Comparison of ENCODE assay signal across 16 cellular contexts in the genomic region with DNA sequence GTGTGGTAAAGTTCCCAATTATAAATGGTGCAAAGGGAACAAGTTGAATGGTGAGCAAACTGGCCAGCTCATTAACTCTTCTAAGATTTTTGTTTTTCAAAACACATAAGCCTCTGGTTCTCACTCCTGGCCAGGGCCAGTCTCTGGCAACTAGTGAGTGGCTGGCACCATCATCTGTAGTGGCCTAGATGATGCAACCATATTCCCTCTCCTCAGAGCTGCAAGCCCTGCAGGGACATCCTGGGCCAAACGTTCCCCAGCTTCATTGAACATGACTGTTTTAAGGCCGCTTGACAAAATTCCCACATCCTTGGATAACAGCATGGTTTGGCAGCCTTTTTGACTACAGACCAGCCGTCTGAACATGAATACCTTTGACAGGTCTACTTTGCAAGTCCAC. TPM values are rescaled to one million over a fixed set of nuclear protein-coding genes. Genes with fewer than 3 reads are reported as not detected.
DNase-seq lines count a peak whose midpoint lies in the region; ATAC-seq and TF ChIP-seq lines count a peak whose summit lies in the region.
"Had no signal": no experiment of that assay in that cellular context is flagged by ENCODE, and none has a peak within 500 bp of the region (broad histone marks: within the 10 kb centered on the region; RNA-seq: fewer than 3 reads in every experiment).

No MANE protein-coding gene starts in this region.

- H3K9ac ChIP-seq in skeletal muscle tissue (ENCODE audit: low read depth in 1 of 3, low read length in 3 of 3) (no peak overlapping the region), endodermal cell (ENCODE audit: extremely low read depth, low read length, poor library complexity, severe bottlenecking) (no peak overlapping the region)
- H3K9ac ChIP-seq: parathyroid adenoma had no signal

- DNase-seq in activated naive CD4-positive, alpha-beta T cell treated with anti-CD3 and anti-CD28 coated beads, Interleukin-2, amount 10 ng/mL, durations not matched to agents 7 days and 5 days, result no peak
- no peak for DNase-seq in activated naive CD4-positive, alpha-beta T cell treated with anti-CD3 and anti-CD28 coated beads for 36 hours
- peak; percentile 66 for DNase-seq in RPMI7951 (ENCODE audit: low read depth)
- DNase-seq in heart left ventricle, result no peak
- DNase-seq in endodermal cell, result no peak
- no peak for DNase-seq in hepatic stellate cell (ENCODE audit: low spot score)
- DNase-seq: activated effector memory CD4-positive, alpha-beta T cell treated with Interleukin-2 at 50 U/mL for 16 hours; CD8-positive, alpha-beta T cell; NCI-H1930; NCI-H446; SIG-M5 had no signal

- peaks cover 86% of the 10 kb centered on the region for H3K36me3 Mint-ChIP-seq in activated naive CD4-positive, alpha-beta T cell treated with anti-CD3 and anti-CD28 coated beads, Interleukin-2, amount 10 ng/mL, durations not matched to agents 7 days and 5 days
- H3K36me3 Mint-ChIP-seq in activated naive CD4-positive, alpha-beta T cell treated with anti-CD3 and anti-CD28 coated beads for 36 hours (ENCODE audit: low read depth), result peaks cover 51% of the 10 kb centered on the region
- peaks cover 86% of the 10 kb centered on the region for H3K36me3 Mint-ChIP-seq in endodermal cell (ENCODE audit: low read depth)

- peaks cover 85% of the 10 kb centered on the region for H3K4me1 Mint-ChIP-seq in activated naive CD4-positive, alpha-beta T cell treated with anti-CD3 and anti-CD28 coated beads, Interleukin-2, amount 10 ng/mL, durations not matched to agents 7 days and 5 days
- peaks cover 61% of the 10 kb centered on the region for H3K4me1 Mint-ChIP-seq in activated naive CD4-positive, alpha-beta T cell treated with anti-CD3 and anti-CD28 coated beads for 36 hours (ENCODE audit: low read depth)
- H3K4me1 Mint-ChIP-seq in endodermal cell, result peaks cover 23% of the 10 kb centered on the region

- H3K9me3 ChIP-seq in heart left ventricle (no peaks in the 10 kb centered on the region), skeletal muscle tissue (ENCODE audit: control insufficient read depth in 3 of 3, low read length in 3 of 3) (no peaks in the 10 kb centered on the region), endodermal cell (ENCODE audit: control insufficient read depth, low read length) (no peaks in the 10 kb centered on the region)

- H3K36me3 ChIP-seq in heart left ventricle, result peaks cover 0 to 87% (median 48%) of the 10 kb centered on the region in 9 donors
- H3K36me3 ChIP-seq in skeletal muscle tissue (ENCODE audit: control insufficient read depth in 3 of 3, insufficient read depth in 3 of 3, low read length in 3 of 3), result peaks cover 10 to 17% (median 14%) of the 10 kb centered on the region in 3 donors
- peaks cover 97% of the 10 kb centered on the region for H3K36me3 ChIP-seq in endodermal cell (ENCODE audit: control insufficient read depth, insufficient read depth, low read length)

- no peaks in the 10 kb centered on the region for H3K27me3 Mint-ChIP-seq in activated naive CD4-positive, alpha-beta T cell treated with anti-CD3 and anti-CD28 coated beads, Interleukin-2, amount 10 ng/mL, durations not matched to agents 7 days and 5 days
- no peaks in the 10 kb centered on the region for H3K27me3 Mint-ChIP-seq in activated naive CD4-positive, alpha-beta T cell treated with anti-CD3 and anti-CD28 coated beads for 36 hours (ENCODE audit: low read depth)
- H3K27me3 Mint-ChIP-seq in endodermal cell (ENCODE audit: insufficient read depth), result no peaks in the 10 kb centered on the region
- H3K27me3 Mint-ChIP-seq: stimulated activated memory B cell treated with anti-CD40 and anti-IgM and Interleukin-4, amounts not matched to agents 10 μg/mL and 1 μg/mL and 100 μg/mL, for 72 hours had no signal

- H3K27ac Mint-ChIP-seq in activated naive CD4-positive, alpha-beta T cell treated with anti-CD3 and anti-CD28 coated beads, Interleukin-2, amount 10 ng/mL, durations not matched to agents 7 days and 5 days, result peak overlapping the region; percentile 55
- H3K27ac Mint-ChIP-seq in activated naive CD4-positive, alpha-beta T cell treated with anti-CD3 and anti-CD28 coated beads for 36 hours, result no peak overlapping the region
- H3K27ac Mint-ChIP-seq in endodermal cell, result no peak overlapping the region
- H3K27ac Mint-ChIP-seq: CD8-positive, alpha-beta T cell; stimulated activated memory B cell treated with anti-CD40 and anti-IgM and Interleukin-4, amounts not matched to agents 10 μg/mL and 1 μg/mL and 100 μg/mL, for 72 hours had no signal

- peak overlapping the region in 4 of 12 donors; percentile 27 to 58 (median 50) for H3K27ac ChIP-seq in heart left ventricle
- peak overlapping the region; percentile 71 for H3K27ac ChIP-seq in skeletal muscle tissue (ENCODE audit: low read depth, low read length)
- H3K27ac ChIP-seq in endodermal cell (ENCODE audit: low read depth, low read length), result no peak overlapping the region
- H3K27ac ChIP-seq: parathyroid adenoma had no signal

- no peak overlapping the region for H3K4me3 ChIP-seq in heart left ventricle
- H3K4me3 ChIP-seq in skeletal muscle tissue (ENCODE audit: low read length in 3 of 3), result no peak overlapping the region
- no peak overlapping the region for H3K4me3 ChIP-seq in endodermal cell (ENCODE audit: low read length)

- H3K4me1 ChIP-seq in heart left ventricle (peaks cover 2 to 88% (median 57%) of the 10 kb centered on the region in 12 donors), skeletal muscle tissue (ENCODE audit: control insufficient read depth in 3 of 3, insufficient read depth in 3 of 3, low read length in 3 of 3) (peaks cover 35 to 71% (median 41%) of the 10 kb centered on the region in 3 donors), endodermal cell (ENCODE audit: control insufficient read depth, insufficient read depth, low read length) (peaks cover 9% of the 10 kb centered on the region)

- H3K27me3 ChIP-seq in heart left ventricle (no peaks in the 10 kb centered on the region), skeletal muscle tissue (ENCODE audit: control insufficient read depth in 3 of 3, insufficient read depth in 3 of 3, low read length in 3 of 3) (no peaks in the 10 kb centered on the region), endodermal cell (ENCODE audit: control insufficient read depth, insufficient read depth, low read length, poor library complexity, severe bottlenecking) (no peaks in the 10 kb centered on the region)

- TF ChIP-seq CTCF in heart left ventricle (IDR thresholded peaks at IDR 0.05) (no peak), endodermal cell (conservative IDR thresholded peaks at IDR 0.05) (no peak)

- intact Hi-C loops in activated naive CD4-positive, alpha-beta T cell treated with anti-CD3 and anti-CD28 coated beads for 36 hours (cut with micrococcal nuclease), result no loop called here
- intact Hi-C loops in heart left ventricle (cut with DNase I), result no loop called here

- no peaks in the 10 kb centered on the region for H3K9me3 Mint-ChIP-seq in activated naive CD4-positive, alpha-beta T cell treated with anti-CD3 and anti-CD28 coated beads, Interleukin-2, amount 10 ng/mL, durations not matched to agents 7 days and 5 days
- H3K9me3 Mint-ChIP-seq in activated naive CD4-positive, alpha-beta T cell treated with anti-CD3 and anti-CD28 coated beads for 36 hours, result no peaks in the 10 kb centered on the region
- no peaks in the 10 kb centered on the region for H3K9me3 Mint-ChIP-seq in endodermal cell
- H3K9me3 Mint-ChIP-seq: CD8-positive, alpha-beta T cell; stimulated activated memory B cell treated with anti-CD40 and anti-IgM and Interleukin-4, amounts not matched to agents 10 μg/mL and 1 μg/mL and 100 μg/mL, for 72 hours; T-helper 1 cell treated with Interleukin-12 subunit alpha and Interleukin-12 subunit beta and Interleukin-4 antibody, amounts not matched to agents 30 μg/mL and 1 μg/mL, for 36 hours had no signal

- WGBS in heart left ventricle, 4 donors, result 43 to 64% (median 59%) methylated on average over 3 of the region's 3 CpGs
- 94 to 95% methylated on average over 2 to 3 of the region's 3 CpGs for WGBS in endodermal cell (ENCODE audit: insufficient coverage in 1 of 2, insufficient read length in 1 of 2), 2 experiments

- CTCF ChIA-PET in activated naive CD4-positive, alpha-beta T cell treated with anti-CD3 and anti-CD28 coated beads, Interleukin-2, amount 10 ng/mL, durations not matched to agents 7 days and 5 days (lab: Charles Lee), result interaction anchor here (1.1 to 1.7 kb wide), 3 partner anchors 11 to 52 kb away, joined by 4 read pairs; no protein-coding TSS in a partner anchor
- CTCF ChIA-PET in activated naive CD4-positive, alpha-beta T cell treated with anti-CD3 and anti-CD28 coated beads for 36 hours (lab: Charles Lee), result no interaction called here

- TF ChIP-seq POLR2A in heart left ventricle (IDR thresholded peaks at IDR 0.05), result no peak

- peak in 3 of 4 donors; percentile 29 to 44 (median 43) for ATAC-seq in heart left ventricle
- no peak for ATAC-seq in GM21526 (IDR thresholded peaks at IDR 0.05; ENCODE audit: low FRiP score, unreplicated experiment)
- ATAC-seq: CD8-positive, alpha-beta T cell; stimulated activated memory B cell treated with anti-CD40 and anti-IgM and Interleukin-4, amounts not matched to agents 10 μg/mL and 1 μg/mL and 100 μg/mL, for 72 hours had no signal

- H3K4me3 Mint-ChIP-seq in activated naive CD4-positive, alpha-beta T cell treated with anti-CD3 and anti-CD28 coated beads, Interleukin-2, amount 10 ng/mL, durations not matched to agents 7 days and 5 days, result no peak overlapping the region
- no peak overlapping the region for H3K4me3 Mint-ChIP-seq in activated naive CD4-positive, alpha-beta T cell treated with anti-CD3 and anti-CD28 coated beads for 36 hours
- H3K4me3 Mint-ChIP-seq in endodermal cell, result no peak overlapping the region
- H3K4me3 Mint-ChIP-seq: CD8-positive, alpha-beta T cell; stimulated activated memory B cell treated with anti-CD40 and anti-IgM and Interleukin-4, amounts not matched to agents 10 μg/mL and 1 μg/mL and 100 μg/mL, for 72 hours; T-helper 1 cell treated with Interleukin-12 subunit alpha and Interleukin-12 subunit beta and Interleukin-4 antibody, amounts not matched to agents 30 μg/mL and 1 μg/mL, for 36 hours had no signal

RNA-seq across cellular contexts. Expression of gene MACROH2A1, which starts 24.0 kb away (rescaled TPM):
- total RNA-seq in activated naive CD4-positive, alpha-beta T cell treated with anti-CD3 and anti-CD28 coated beads for 36 hours, result 100 to 1,000 TPM; 153 TPM
- total RNA-seq in RPMI7951 (2014; rRNA removed; shearing (Covaris generic)), result 235 and 252 TPM in 2 replicates
- 100 to 1,000 TPM in 5 of 9 donors, 10 to 100 TPM in 4; 86.5 to 170 (median 112) TPM for total RNA-seq in heart left ventricle
- 100 to 1,000 TPM; 111 to 155 TPM for polyA plus RNA-seq in heart left ventricle
- 86.1 TPM for total RNA-seq in skeletal muscle tissue
- 100 to 1,000 TPM; 256 to 288 TPM for total RNA-seq in endodermal cell
- polyA plus RNA-seq in endodermal cell (2013, experiment 1 of 2), result 253 TPM
- polyA plus RNA-seq in endodermal cell (2013, experiment 2 of 2), result 265 TPM
